Comparison of ENCODE assay signal across 9 cellular contexts in the genomic region with DNA sequence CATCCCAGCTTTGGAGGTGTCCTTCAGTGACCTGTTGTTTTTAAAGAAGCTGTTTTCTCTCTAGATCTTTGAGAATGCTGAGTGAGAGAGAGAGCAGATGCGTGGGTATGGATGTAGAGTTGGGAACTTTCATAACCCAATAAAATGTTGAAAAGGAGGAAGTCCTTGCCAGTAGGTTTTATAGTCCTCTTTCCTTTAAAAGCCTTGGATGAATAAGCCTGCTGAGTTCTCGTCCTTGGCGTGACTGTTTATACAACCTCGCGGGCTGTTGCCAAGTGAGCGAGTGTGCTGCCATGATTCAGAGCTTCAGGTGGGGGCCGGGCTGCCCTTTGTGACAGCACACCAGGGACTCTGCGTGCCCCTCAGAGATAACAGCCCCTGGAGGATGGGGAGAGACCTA. TPM values are rescaled to one million over a fixed set of nuclear protein-coding genes. Genes with fewer than 3 reads are reported as not detected.
DNase-seq lines count a peak whose midpoint lies in the region; ATAC-seq and TF ChIP-seq lines count a peak whose summit lies in the region.
"Had no signal": no experiment of that assay in that cellular context is flagged by ENCODE, and none has a peak within 500 bp of the region (broad histone marks: within the 10 kb centered on the region; RNA-seq: fewer than 3 reads in every experiment).

No MANE protein-coding gene starts in this region.

- H3K4me1 ChIP-seq in adrenal gland (replicated peaks in 1 of 2) (peaks cover 30 to 66% of the 10 kb centered on the region in 2 donors), left ventricle myocardium inferior (peaks cover 90% of the 10 kb centered on the region), spleen (peaks cover 0 to 6% (median 0%) of the 10 kb centered on the region in 6 donors)

- ATAC-seq in HG02840 (IDR thresholded peaks at IDR 0.05; ENCODE audit: low FRiP score, unreplicated experiment), result no peak
- no peak for ATAC-seq in GM19351 (IDR thresholded peaks at IDR 0.05; ENCODE audit: unreplicated experiment)

- no peaks in the 10 kb centered on the region for H3K9me3 Mint-ChIP-seq in activated CD4-positive, alpha-beta memory T cell treated with anti-CD3 and anti-CD28 coated beads, Interleukin-2, amount 10 ng/mL, durations not matched to agents 7 days and 5 days
- H3K9me3 Mint-ChIP-seq: stimulated activated naive CD8-positive, alpha-beta T cell treated with anti-CD3 and anti-CD28 coated beads, Interleukin-15, Interleukin-2, amounts not matched to agents 100 ng/mL and 50 ng/mL, for 24 hours had no signal

- intact Hi-C loops in adrenal gland (cut with DNase I), result loop anchor here in 1 of 2 donors (5.0 kb wide), 1 partner anchor 48 kb away; no protein-coding TSS in a partner anchor
- intact Hi-C loops in left ventricle myocardium inferior (cut with micrococcal nuclease), result no loop called here
- intact Hi-C loops in spleen (cut with DNase I; ENCODE audit: low total_unique reads), result no loop called here

- H3K4me3 ChIP-seq in adrenal gland (no peak overlapping the region), left ventricle myocardium inferior (peak overlapping the region; percentile 34), spleen (no peak overlapping the region)

- H3K36me3 ChIP-seq in adrenal gland (replicated peaks in 1 of 2), result no peaks in the 10 kb centered on the region
- peaks cover 18% of the 10 kb centered on the region for H3K36me3 ChIP-seq in left ventricle myocardium inferior
- no peaks in the 10 kb centered on the region for H3K36me3 ChIP-seq in spleen

- POLR2A ChIA-PET in activated CD4-positive, alpha-beta memory T cell treated with anti-CD3 and anti-CD28 coated beads, Interleukin-2, amount 10 ng/mL, durations not matched to agents 7 days and 5 days (lab: Charles Lee), result no interaction called here

- no peak overlapping the region for H3K4me3 Mint-ChIP-seq in activated CD4-positive, alpha-beta memory T cell treated with anti-CD3 and anti-CD28 coated beads, Interleukin-2, amount 10 ng/mL, durations not matched to agents 7 days and 5 days
- H3K4me3 Mint-ChIP-seq: stimulated activated naive CD8-positive, alpha-beta T cell treated with anti-CD3 and anti-CD28 coated beads, Interleukin-15, Interleukin-2, amounts not matched to agents 100 ng/mL and 50 ng/mL, for 24 hours had no signal

- no peaks in the 10 kb centered on the region for H3K36me3 Mint-ChIP-seq in activated CD4-positive, alpha-beta memory T cell treated with anti-CD3 and anti-CD28 coated beads, Interleukin-2, amount 10 ng/mL, durations not matched to agents 7 days and 5 days (ENCODE audit: low read depth)

- DNase-seq in HCEC 1CT, result peak; percentile 72
- DNase-seq in adrenal gland, result peak; percentile 85 to 97 (median 95)
- DNase-seq in left ventricle myocardium inferior, result peak; percentile 73
- no peak for DNase-seq in spleen
- no peak for DNase-seq in NCI-H2196 treated with DMSO at 0.1 percent for 48 hours (lab: John Stamatoyannopoulos, UW; ENCODE audit: unreplicated experiment)
- no peak for DNase-seq in activated CD4-positive, alpha-beta memory T cell treated with anti-CD3 and anti-CD28 coated beads, Interleukin-2, amount 10 ng/mL, durations not matched to agents 7 days and 5 days

- TF ChIP-seq POLR2A in adrenal gland (IDR thresholded peaks at IDR 0.05) (peak in 1 of 2 donors; percentile 61), spleen (IDR thresholded peaks at IDR 0.05) (no peak)

- H3K27ac ChIP-seq in adrenal gland (peak overlapping the region; percentile 49 to 90 (median 78)), left ventricle myocardium inferior (replicated peaks) (peak overlapping the region; percentile 95), spleen (peak overlapping the region in 7 of 8 donors; percentile 30 to 75 (median 71))

- H3K9me3 ChIP-seq in adrenal gland (replicated peaks in 1 of 3), result no peaks in the 10 kb centered on the region
- no peaks in the 10 kb centered on the region for H3K9me3 ChIP-seq in left ventricle myocardium inferior (replicated peaks)
- H3K9me3 ChIP-seq in spleen, result no peaks in the 10 kb centered on the region

- WGBS in adrenal gland, 4 donors, result 16 to 47% (median 28%) methylated on average over 5 to 8 of the region's 8 CpGs
- 61 to 82% (median 67%) methylated on average over 8 of the region's 8 CpGs for WGBS in spleen, 5 donors

- CTCF ChIA-PET in activated CD4-positive, alpha-beta memory T cell treated with anti-CD3 and anti-CD28 coated beads, Interleukin-2, amount 10 ng/mL, durations not matched to agents 7 days and 5 days (lab: Charles Lee), result interaction anchor here (1.5 kb wide), 1 partner anchor 50 kb away, joined by 4 read pairs; no protein-coding TSS in a partner anchor

- no peaks in the 10 kb centered on the region for H3K27me3 Mint-ChIP-seq in activated CD4-positive, alpha-beta memory T cell treated with anti-CD3 and anti-CD28 coated beads, Interleukin-2, amount 10 ng/mL, durations not matched to agents 7 days and 5 days
- H3K27me3 Mint-ChIP-seq: stimulated activated naive CD8-positive, alpha-beta T cell treated with anti-CD3 and anti-CD28 coated beads, Interleukin-15, Interleukin-2, amounts not matched to agents 100 ng/mL and 50 ng/mL, for 24 hours had no signal

- no peak for TF ChIP-seq CTCF in adrenal gland (IDR thresholded peaks at IDR 0.05)
- TF ChIP-seq CTCF in left ventricle myocardium inferior (IDR thresholded peaks at IDR 0.05; ENCODE audit: borderline replicate concordance), result no peak
- TF ChIP-seq CTCF in spleen (IDR thresholded peaks at IDR 0.05 in 8 of 11, conservative IDR thresholded peaks at IDR 0.05 in 3 of 11), result no peak

- H3K27me3 ChIP-seq in adrenal gland (no peaks in the 10 kb centered on the region), left ventricle myocardium inferior (ENCODE audit: low read depth) (no peaks in the 10 kb centered on the region), spleen (replicated peaks in 1 of 7) (no peaks in the 10 kb centered on the region)

- H3K27ac Mint-ChIP-seq in activated CD4-positive, alpha-beta memory T cell treated with anti-CD3 and anti-CD28 coated beads, Interleukin-2, amount 10 ng/mL, durations not matched to agents 7 days and 5 days, result no peak overlapping the region
- H3K27ac Mint-ChIP-seq: stimulated activated naive CD8-positive, alpha-beta T cell treated with anti-CD3 and anti-CD28 coated beads, Interleukin-15, Interleukin-2, amounts not matched to agents 100 ng/mL and 50 ng/mL, for 24 hours had no signal

- no peaks in the 10 kb centered on the region for H3K4me1 Mint-ChIP-seq in activated CD4-positive, alpha-beta memory T cell treated with anti-CD3 and anti-CD28 coated beads, Interleukin-2, amount 10 ng/mL, durations not matched to agents 7 days and 5 days

RNA-seq across cellular contexts. Expression of a gene that starts 18.4 kb away (rescaled TPM):
- 100 to 1,000 TPM in 2 of 8 donors, 10 to 100 TPM in 6; 46.2 to 176 (median 76.5) TPM for total RNA-seq in adrenal gland
- polyA plus RNA-seq in adrenal gland, result 100 to 1,000 TPM in 1 of 3 donors, 10 to 100 TPM in 2; 21.4 to 125 (median 24.8) TPM
- 934 TPM for total RNA-seq in left ventricle myocardium inferior
- total RNA-seq in spleen, result 10 to 100 TPM in 6 of 7 donors, 1 to 10 TPM in 1; 9.1 to 26.2 (median 15.0) TPM
- 10 to 100 TPM in 1 of 3 donors, 1 to 10 TPM in 2; 4.1 to 15.9 (median 4.1) TPM for polyA plus RNA-seq in spleen
- under 1 TPM in 1 of 2 experiments, not detected in 1; 0.18 TPM for total RNA-seq in activated CD4-positive, alpha-beta memory T cell treated with anti-CD3 and anti-CD28 coated beads, Interleukin-2, amount 10 ng/mL, durations not matched to agents 7 days and 5 days

Comparison
In these comparisons a context has a peak if more than half of its experiments do, and no peak if none do; other contexts are left out.
1. DNase-seq: peak in HCEC 1CT (single experiment), adrenal gland (7 of 7) and left ventricle myocardium inferior (single experiment); none in spleen (single experiment), NCI-H2196 treated with DMSO at 0.1 percent for 48 hours (single experiment) and activated CD4-positive, alpha-beta memory T cell treated with anti-CD3 and anti-CD28 coated beads, Interleukin-2, amount 10 ng/mL, durations not matched to agents 7 days and 5 days (single experiment).
2. RNA of a gene that starts 18.4 kb away (total RNA-seq): 934 TPM in left ventricle myocardium inferior (single experiment), 46.2 to 176 TPM in adrenal gland and 9.1 to 26.2 TPM in spleen; 0.18 TPM in activated CD4-positive, alpha-beta memory T cell treated with anti-CD3 and anti-CD28 coated beads, Interleukin-2, amount 10 ng/mL, durations not matched to agents 7 days and 5 days; every median in the first group is over 4 times any median in the second.
3. Peak in every context shown above with its lines, with median percentiles within 50 percentile points of each other: H3K27ac ChIP-seq.